In genomic region chr10:86931872-86932271, GRCh38 we compare ENCODE assay signal across 1 cellular context.
TF ChIP-seq lines count a peak whose summit lies in the region.

No MANE protein-coding gene starts in this region.

TF ChIP-seq in GM23338, 12 proteins besides CTCF, POLR2A, EP300 and RAD21:
- TF ChIP-seq REST (IDR thresholded peaks at IDR 0.05; ENCODE audit: unreplicated experiment) = no peak
- no peak for TF ChIP-seq ZNF114 (CRISPR knock-in tag; IDR thresholded peaks at IDR 0.05)
- TF ChIP-seq CREB1 (CRISPR knock-in tag; IDR thresholded peaks at IDR 0.05; ENCODE audit: low read depth) = no peak
- TF ChIP-seq NANOG (IDR thresholded peaks at IDR 0.05; ENCODE audit: borderline replicate concordance) = no peak
- TF ChIP-seq EZH2 (IDR thresholded peaks at IDR 0.05; ENCODE audit: low read depth, unreplicated experiment) = no peak
- TF ChIP-seq ETS1 (IDR thresholded peaks at IDR 0.05) = no peak
- TF ChIP-seq, protein P1, sequence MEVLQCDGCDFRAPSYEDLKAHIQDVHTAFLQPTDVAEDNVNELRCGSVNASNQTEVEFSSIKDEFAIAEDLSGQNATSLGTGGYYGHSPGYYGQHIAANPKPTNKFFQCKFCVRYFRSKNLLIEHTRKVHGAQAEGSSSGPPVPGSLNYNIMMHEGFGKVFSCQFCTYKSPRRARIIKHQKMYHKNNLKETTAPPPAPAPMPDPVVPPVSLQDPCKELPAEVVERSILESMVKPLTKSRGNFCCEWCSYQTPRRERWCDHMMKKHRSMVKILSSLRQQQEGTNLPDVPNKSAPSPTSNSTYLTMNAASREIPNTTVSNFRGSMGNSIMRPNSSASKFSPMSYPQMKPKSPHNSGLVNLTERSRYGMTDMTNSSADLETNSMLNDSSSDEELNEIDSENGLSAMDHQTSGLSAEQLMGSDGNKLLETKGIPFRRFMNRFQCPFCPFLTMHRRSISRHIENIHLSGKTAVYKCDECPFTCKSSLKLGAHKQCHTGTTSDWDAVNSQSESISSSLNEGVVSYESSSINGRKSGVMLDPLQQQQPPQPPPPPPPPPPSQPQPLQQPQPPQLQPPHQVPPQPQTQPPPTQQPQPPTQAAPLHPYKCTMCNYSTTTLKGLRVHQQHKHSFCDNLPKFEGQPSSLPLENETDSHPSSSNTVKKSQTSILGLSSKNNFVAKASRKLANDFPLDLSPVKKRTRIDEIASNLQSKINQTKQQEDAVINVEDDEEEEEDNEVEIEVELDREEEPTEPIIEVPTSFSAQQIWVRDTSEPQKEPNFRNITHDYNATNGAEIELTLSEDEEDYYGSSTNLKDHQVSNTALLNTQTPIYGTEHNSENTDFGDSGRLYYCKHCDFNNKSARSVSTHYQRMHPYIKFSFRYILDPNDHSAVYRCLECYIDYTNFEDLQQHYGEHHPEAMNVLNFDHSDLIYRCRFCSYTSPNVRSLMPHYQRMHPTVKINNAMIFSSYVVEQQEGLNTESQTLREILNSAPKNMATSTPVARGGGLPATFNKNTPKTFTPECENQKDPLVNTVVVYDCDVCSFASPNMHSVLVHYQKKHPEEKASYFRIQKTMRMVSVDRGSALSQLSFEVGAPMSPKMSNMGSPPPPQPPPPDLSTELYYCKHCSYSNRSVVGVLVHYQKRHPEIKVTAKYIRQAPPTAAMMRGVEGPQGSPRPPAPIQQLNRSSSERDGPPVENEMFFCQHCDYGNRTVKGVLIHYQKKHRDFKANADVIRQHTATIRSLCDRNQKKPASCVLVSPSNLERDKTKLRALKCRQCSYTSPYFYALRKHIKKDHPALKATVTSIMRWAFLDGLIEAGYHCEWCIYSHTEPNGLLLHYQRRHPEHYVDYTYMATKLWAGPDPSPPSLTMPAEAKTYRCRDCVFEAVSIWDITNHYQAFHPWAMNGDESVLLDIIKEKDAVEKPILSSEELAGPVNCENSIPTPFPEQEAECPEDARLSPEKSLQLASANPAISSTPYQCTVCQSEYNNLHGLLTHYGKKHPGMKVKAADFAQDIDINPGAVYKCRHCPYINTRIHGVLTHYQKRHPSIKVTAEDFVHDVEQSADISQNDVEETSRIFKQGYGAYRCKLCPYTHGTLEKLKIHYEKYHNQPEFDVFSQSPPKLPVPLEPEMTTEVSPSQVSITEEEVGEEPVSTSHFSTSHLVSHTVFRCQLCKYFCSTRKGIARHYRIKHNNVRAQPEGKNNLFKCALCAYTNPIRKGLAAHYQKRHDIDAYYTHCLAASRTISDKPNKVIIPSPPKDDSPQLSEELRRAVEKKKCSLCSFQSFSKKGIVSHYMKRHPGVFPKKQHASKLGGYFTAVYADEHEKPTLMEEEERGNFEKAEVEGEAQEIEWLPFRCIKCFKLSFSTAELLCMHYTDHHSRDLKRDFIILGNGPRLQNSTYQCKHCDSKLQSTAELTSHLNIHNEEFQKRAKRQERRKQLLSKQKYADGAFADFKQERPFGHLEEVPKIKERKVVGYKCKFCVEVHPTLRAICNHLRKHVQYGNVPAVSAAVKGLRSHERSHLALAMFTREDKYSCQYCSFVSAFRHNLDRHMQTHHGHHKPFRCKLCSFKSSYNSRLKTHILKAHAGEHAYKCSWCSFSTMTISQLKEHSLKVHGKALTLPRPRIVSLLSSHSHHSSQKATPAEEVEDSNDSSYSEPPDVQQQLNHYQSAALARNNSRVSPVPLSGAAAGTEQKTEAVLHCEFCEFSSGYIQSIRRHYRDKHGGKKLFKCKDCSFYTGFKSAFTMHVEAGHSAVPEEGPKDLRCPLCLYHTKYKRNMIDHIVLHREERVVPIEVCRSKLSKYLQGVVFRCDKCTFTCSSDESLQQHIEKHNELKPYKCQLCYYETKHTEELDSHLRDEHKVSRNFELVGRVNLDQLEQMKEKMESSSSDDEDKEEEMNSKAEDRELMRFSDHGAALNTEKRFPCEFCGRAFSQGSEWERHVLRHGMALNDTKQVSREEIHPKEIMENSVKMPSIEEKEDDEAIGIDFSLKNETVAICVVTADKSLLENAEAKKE (CRISPR knock-in tag; IDR thresholded peaks at IDR 0.05) = no peak
- no peak for TF ChIP-seq JUNB (IDR thresholded peaks at IDR 0.05; ENCODE audit: unreplicated experiment)
- TF ChIP-seq STAT1 (IDR thresholded peaks at IDR 0.05; ENCODE audit: unreplicated experiment) = no peak
- no peak for TF ChIP-seq EZH2phosphoT487 (IDR thresholded peaks at IDR 0.05; ENCODE audit: unreplicated experiment)
- no peak for TF ChIP-seq ZNF331 (CRISPR knock-in tag; IDR thresholded peaks at IDR 0.05; ENCODE audit: low read depth)
- no peak for TF ChIP-seq POLR2AphosphoS5 (IDR thresholded peaks at IDR 0.05; ENCODE audit: low read depth)
